31 cellular contexts compared by ENCODE assay signal in genomic region chr3:190097025-190097424, GRCh38. TPM values are rescaled to one million over a fixed set of nuclear protein-coding genes. Genes with fewer than 3 reads are reported as not detected.
DNase-seq lines count a peak whose midpoint lies in the region; ATAC-seq and TF ChIP-seq lines count a peak whose summit lies in the region.
"Had no signal": no experiment of that assay in that cellular context is flagged by ENCODE, and none has a peak within 500 bp of the region (broad histone marks: within the 10 kb centered on the region; RNA-seq: fewer than 3 reads in every experiment).

No MANE protein-coding gene starts in this region.

- TF ChIP-seq CTCF in GM06990 (IDR thresholded peaks at IDR 0.05; ENCODE audit: insufficient read depth, low read length, poor library complexity, severe bottlenecking) (no peak), chondrocyte (IDR thresholded peaks at IDR 0.05) (no peak)

- H3K4me3 Mint-ChIP-seq in chondrocyte (ENCODE audit: unreplicated experiment): no peak overlapping the region
- no peak overlapping the region for H3K4me3 Mint-ChIP-seq in activated CD4-positive, alpha-beta T cell treated with anti-CD3 and anti-CD28 coated beads for 36 hours
- H3K4me3 Mint-ChIP-seq: activated naive CD8-positive, alpha-beta T cell treated with anti-CD3 and anti-CD28 coated beads, Interleukin-2, amount 10 ng/mL, durations not matched to agents 7 days and 5 days; B cell; CD8-positive, alpha-beta T cell; T-helper 17 cell had no signal

- DNase-seq in GM06990 (ENCODE audit: extremely low read depth, insufficient read length): peak; percentile 82
- DNase-seq in chondrocyte (ENCODE audit: low spot score): no peak
- no peak for DNase-seq in NCI-H82 (lab: John Stamatoyannopoulos, UW)
- DNase-seq in activated CD4-positive, alpha-beta T cell treated with anti-CD3 and anti-CD28 coated beads for 36 hours: no peak
- DNase-seq: activated CD4-positive, alpha-beta T cell treated with anti-CD3 and anti-CD28 coated beads for 48 hours; activated CD8-positive, alpha-beta memory T cell treated with anti-CD3 and anti-CD28 coated beads for 24 hours; activated effector memory CD4-positive, alpha-beta T cell treated with anti-CD3 and anti-CD28 coated beads, Interleukin-2, amount 50 U/mL, for 16 hours; activated naive CD8-positive, alpha-beta T cell treated with anti-CD3 and anti-CD28 coated beads, Interleukin-2, amount 10 ng/mL, durations not matched to agents 7 days and 5 days; activated T-cell treated with anti-CD3 and anti-CD28 coated beads, Interleukin-2, amount 50 U/mL, for 1 hour; CD8-positive, alpha-beta T cell; DMS153; dorsolateral prefrontal cortex; HCEC 1CT; hippocampal formation; KBM-7; mammary epithelial cell; NCI-H1105 treated with DMSO at 0.1 percent for 48 hours; NCI-H2029; NCI-H2227 treated with DMSO at 0.1 percent for 48 hours; NCI-H748 treated with DMSO at 0.1 percent for 48 hours; SK-N-SH; T-helper 17 cell had no signal

- H3K27me3 ChIP-seq in GM06990 (replicated peaks; ENCODE audit: control insufficient read depth, insufficient read depth, low read length): no peaks in the 10 kb centered on the region
- H3K27me3 ChIP-seq: dorsolateral prefrontal cortex, right atrium auricular region, tibial nerve had no signal

- intact Hi-C loops in activated CD4-positive, alpha-beta T cell treated with anti-CD3 and anti-CD28 coated beads for 36 hours (cut with DNase I, micrococcal nuclease): no loop called here

- POLR2A ChIA-PET in activated CD4-positive, alpha-beta T cell treated with anti-CD3 and anti-CD28 coated beads for 36 hours (lab: Charles Lee): no interaction called here

- H3K4me3 ChIP-seq in GM06990 (replicated peaks; ENCODE audit: low read depth, low read length): no peak overlapping the region
- H3K4me3 ChIP-seq: dorsolateral prefrontal cortex, right atrium auricular region, smooth muscle cell, tibial nerve had no signal

- H3K27me3 Mint-ChIP-seq in chondrocyte (ENCODE audit: low read depth): no peaks in the 10 kb centered on the region
- H3K27me3 Mint-ChIP-seq in activated CD4-positive, alpha-beta T cell treated with anti-CD3 and anti-CD28 coated beads for 36 hours: peaks cover 15% of the 10 kb centered on the region

- no peaks in the 10 kb centered on the region for H3K36me3 ChIP-seq in GM06990 (ENCODE audit: control insufficient read depth, insufficient read depth, low read length)
- H3K36me3 ChIP-seq: right atrium auricular region, tibial nerve had no signal

- H3K9me3 Mint-ChIP-seq in chondrocyte (ENCODE audit: low read depth): no peaks in the 10 kb centered on the region
- no peaks in the 10 kb centered on the region for H3K9me3 Mint-ChIP-seq in activated CD4-positive, alpha-beta T cell treated with anti-CD3 and anti-CD28 coated beads for 36 hours (ENCODE audit: low read depth)
- H3K9me3 Mint-ChIP-seq: activated naive CD8-positive, alpha-beta T cell treated with anti-CD3 and anti-CD28 coated beads, Interleukin-2, amount 10 ng/mL, durations not matched to agents 7 days and 5 days; CD8-positive, alpha-beta T cell had no signal

- H3K36me3 Mint-ChIP-seq in chondrocyte (ENCODE audit: low read depth): no peaks in the 10 kb centered on the region
- H3K36me3 Mint-ChIP-seq in activated CD4-positive, alpha-beta T cell treated with anti-CD3 and anti-CD28 coated beads for 36 hours (ENCODE audit: low read depth): no peaks in the 10 kb centered on the region
- H3K36me3 Mint-ChIP-seq: activated naive CD8-positive, alpha-beta T cell treated with anti-CD3 and anti-CD28 coated beads, Interleukin-2, amount 10 ng/mL, durations not matched to agents 7 days and 5 days; CD8-positive, alpha-beta T cell had no signal

- ATAC-seq in GM21360 (IDR thresholded peaks at IDR 0.05; ENCODE audit: unreplicated experiment) (peak; percentile 43), HG03520 (IDR thresholded peaks at IDR 0.05; ENCODE audit: unreplicated experiment) (peak; percentile 47), HG02973 (IDR thresholded peaks at IDR 0.05; ENCODE audit: unreplicated experiment) (no peak)
- ATAC-seq in activated CD4-positive, alpha-beta T cell treated with anti-CD3 and anti-CD28 coated beads for 36 hours: no peak
- no peak for ATAC-seq in activated CD4-positive, CD25-positive, alpha-beta regulatory T cell treated with anti-CD3 and anti-CD28 coated beads, Interleukin-2, amount 50 U/mL, for 24 hours
- ATAC-seq: CD8-positive, alpha-beta T cell; T-helper 17 cell had no signal

- CTCF ChIA-PET in activated CD4-positive, alpha-beta T cell treated with anti-CD3 and anti-CD28 coated beads for 36 hours (lab: Charles Lee): no interaction called here

- peaks cover 83% of the 10 kb centered on the region for H3K4me1 Mint-ChIP-seq in chondrocyte (ENCODE audit: low read depth)
- H3K4me1 Mint-ChIP-seq in activated CD4-positive, alpha-beta T cell treated with anti-CD3 and anti-CD28 coated beads for 36 hours: peaks cover 11% of the 10 kb centered on the region
- H3K4me1 Mint-ChIP-seq: activated naive CD8-positive, alpha-beta T cell treated with anti-CD3 and anti-CD28 coated beads, Interleukin-2, amount 10 ng/mL, durations not matched to agents 7 days and 5 days had no signal

- peak overlapping the region; percentile 18 for H3K27ac Mint-ChIP-seq in chondrocyte (ENCODE audit: unreplicated experiment)
- no peak overlapping the region for H3K27ac Mint-ChIP-seq in activated CD4-positive, alpha-beta T cell treated with anti-CD3 and anti-CD28 coated beads for 36 hours
- H3K27ac Mint-ChIP-seq: activated naive CD8-positive, alpha-beta T cell treated with anti-CD3 and anti-CD28 coated beads, Interleukin-2, amount 10 ng/mL, durations not matched to agents 7 days and 5 days; B cell; CD8-positive, alpha-beta T cell; T-helper 17 cell had no signal

RNA-seq across cellular contexts. Expression of gene P3H2, which starts 23.7 kb away (rescaled TPM):
- total RNA-seq in chondrocyte: 18.2 to 72.4 TPM (median 21.9 TPM) in 3 replicates
- total RNA-seq in activated CD4-positive, alpha-beta T cell treated with anti-CD3 and anti-CD28 coated beads for 36 hours: not detected
- total RNA-seq: activated naive CD8-positive, alpha-beta T cell treated with anti-CD3 and anti-CD28 coated beads, Interleukin-2, amount 10 ng/mL, durations not matched to agents 7 days and 5 days; B cell; CD8-positive, alpha-beta T cell; OCI-LY7; T-helper 17 cell had no signal

Comparison
In these comparisons a context has a peak if more than half of its experiments do, and no peak if none do; other contexts are left out.
1. ATAC-seq: peak in GM21360 (single experiment) and HG03520 (single experiment); none in HG02973 (single experiment), activated CD4-positive, alpha-beta T cell treated with anti-CD3 and anti-CD28 coated beads for 36 hours (single experiment) and activated CD4-positive, CD25-positive, alpha-beta regulatory T cell treated with anti-CD3 and anti-CD28 coated beads, Interleukin-2, amount 50 U/mL, for 24 hours (0 of 2).
2. RNA of gene P3H2, which starts 23.7 kb away (total RNA-seq): 18.2 to 72.4 TPM in chondrocyte; not detected in activated CD4-positive, alpha-beta T cell treated with anti-CD3 and anti-CD28 coated beads for 36 hours; every median in the first group is over 10 times any median in the second.